ENCODE assay signal across 20 cellular contexts in genomic region chr22:44892243-44892642, GRCh38.
"Had no signal": no experiment of that assay in that cellular context is flagged by ENCODE, and none has a peak within 500 bp of the region (broad histone marks: within the 10 kb centered on the region; RNA-seq: fewer than 3 reads in every experiment).

No MANE protein-coding gene starts in this region.

- DNase-seq: activated B cell treated with CpG ODN at 0.5 μM for 24 hours; activated CD4-positive, alpha-beta memory T cell treated with anti-CD3 and anti-CD28 coated beads for 36 hours; activated CD4-positive, alpha-beta T cell treated with anti-CD3 and anti-CD28 coated beads for 48 hours; activated gamma-delta T cell; activated naive CD4-positive, alpha-beta T cell treated with anti-CD3 and anti-CD28 coated beads, Interleukin-2, amount 50 U/mL, for 16 hours; activated T-cell treated with anti-CD3 and anti-CD28 coated beads for 4 hours; dermis blood vessel endothelial cell; effector memory CD4-positive, alpha-beta T cell; hippocampal formation; left colon; naive thymus-derived CD4-positive, alpha-beta T cell; stimulated activated CD4-positive, alpha-beta T cell treated with anti-CD3 and anti-CD28 coated beads, Interleukin-4, amount 100 ng/mL, for 1 hour; stimulated activated naive CD4-positive, alpha-beta T cell; T1000 had no signal

- H3K4me1 Mint-ChIP-seq: activated B cell treated with CpG ODN at 0.5 μM for 24 hours; brain; naive thymus-derived CD4-positive, alpha-beta T cell; neural progenitor cell had no signal

- H3K4me3 Mint-ChIP-seq: activated B cell treated with CpG ODN at 0.5 μM for 24 hours; activated CD4-positive, alpha-beta memory T cell treated with anti-CD3 and anti-CD28 coated beads for 36 hours; brain; naive thymus-derived CD4-positive, alpha-beta T cell; neural progenitor cell; T-helper 1 cell treated with Interleukin-12 subunit alpha and Interleukin-12 subunit beta and Interleukin-4 antibody, amounts not matched to agents 30 μg/mL and 1 μg/mL, for 36 hours had no signal

- H3K9me3 Mint-ChIP-seq: activated B cell treated with CpG ODN at 0.5 μM for 24 hours; activated CD4-positive, alpha-beta memory T cell treated with anti-CD3 and anti-CD28 coated beads for 36 hours; brain; naive thymus-derived CD4-positive, alpha-beta T cell; neural progenitor cell; T-helper 1 cell treated with Interleukin-12 subunit alpha and Interleukin-12 subunit beta and Interleukin-4 antibody, amounts not matched to agents 30 μg/mL and 1 μg/mL, for 36 hours had no signal

- ATAC-seq: esophagus mucosa; left colon; naive thymus-derived CD4-positive, alpha-beta T cell had no signal

- H3K4me3 ChIP-seq: lung, neural progenitor cell, thoracic aorta had no signal

- H3K27ac Mint-ChIP-seq: activated B cell treated with CpG ODN at 0.5 μM for 24 hours; activated CD4-positive, alpha-beta memory T cell treated with anti-CD3 and anti-CD28 coated beads for 36 hours; naive thymus-derived CD4-positive, alpha-beta T cell; neural progenitor cell; T-helper 1 cell treated with Interleukin-12 subunit alpha and Interleukin-12 subunit beta and Interleukin-4 antibody, amounts not matched to agents 30 μg/mL and 1 μg/mL, for 36 hours had no signal

- H3K9me3 ChIP-seq: thoracic aorta had no signal

- H3K27me3 Mint-ChIP-seq: activated B cell treated with CpG ODN at 0.5 μM for 24 hours, brain had no signal

- H3K4me1 ChIP-seq: neural progenitor cell had no signal

- H3K27ac ChIP-seq: neural progenitor cell, thoracic aorta had no signal

- H3K36me3 Mint-ChIP-seq: activated CD4-positive, alpha-beta memory T cell treated with anti-CD3 and anti-CD28 coated beads for 36 hours; naive thymus-derived CD4-positive, alpha-beta T cell had no signal

- H3K27me3 ChIP-seq: neural progenitor cell had no signal

- H3K36me3 ChIP-seq: neural progenitor cell, thoracic aorta had no signal
